ENCODE assay signal across 29 cellular contexts in the genomic region with DNA sequence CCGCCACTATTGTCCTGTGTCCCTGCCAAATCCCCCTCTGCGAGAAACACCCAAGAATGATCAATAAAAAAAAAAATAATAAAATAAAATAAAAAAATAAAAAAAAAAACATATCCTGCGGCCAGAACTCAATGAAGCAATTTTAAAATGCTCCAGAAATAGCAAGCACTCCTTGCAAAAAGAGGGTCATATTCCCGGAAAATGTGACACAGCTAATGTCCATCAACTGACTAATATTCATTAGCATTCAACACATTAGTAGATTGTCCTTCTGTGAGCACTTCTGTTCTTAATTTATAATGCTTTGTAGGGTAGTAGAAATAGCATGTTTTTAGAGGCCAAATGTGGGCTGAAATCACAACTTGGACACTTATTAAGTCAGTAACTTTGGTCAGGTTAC.
"Had no signal": no experiment of that assay in that cellular context is flagged by ENCODE, and none has a peak within 500 bp of the region (broad histone marks: within the 10 kb centered on the region; RNA-seq: fewer than 3 reads in every experiment).

No MANE protein-coding gene starts in this region.

- H3K9me3 Mint-ChIP-seq: activated CD4-positive, alpha-beta memory T cell treated with anti-CD3 and anti-CD28 coated beads, Interleukin-2, amount 10 ng/mL, durations not matched to agents 7 days and 5 days; activated naive CD4-positive, alpha-beta T cell treated with anti-CD3 and anti-CD28 coated beads for 36 hours; activated T-helper 17 cell treated with anti-CD3 and anti-CD28 coated beads, Interleukin-2, amount 50 U/mL, for 72 hours had no signal

- H3K4me2 ChIP-seq: SK-N-SH had no signal

- H3K36me3 ChIP-seq: breast epithelium, MG63, SJCRH30 had no signal

- H3K9ac ChIP-seq: SK-N-SH had no signal

- H3K9me2 ChIP-seq: SK-N-SH had no signal

- H3K36me3 Mint-ChIP-seq: activated naive CD8-positive, alpha-beta T cell had no signal

- DNase-seq: activated CD4-positive, alpha-beta memory T cell treated with anti-CD3 and anti-CD28 coated beads, Interleukin-2, amount 10 ng/mL, durations not matched to agents 7 days and 5 days; activated CD4-positive, alpha-beta T cell treated with anti-CD3 and anti-CD28 coated beads for 36 hours; activated CD4-positive, alpha-beta T cell treated with anti-CD3 and anti-CD28 coated beads, Interleukin-2, amount 50 U/mL, for 1 hour; activated gamma-delta T cell; activated naive CD4-positive, alpha-beta T cell treated with anti-CD3 and anti-CD28 coated beads for 36 hours; activated T-cell treated with anti-CD3 and anti-CD28 coated beads for 4 hours; activated T-cell treated with anti-CD3 and anti-CD28 coated beads, Interleukin-2, amount 50 U/mL, for 48 hours; caudate nucleus; MG63; MV-4-11; NCI-H1092 treated with DMSO at 0.1 percent for 48 hours; NCI-H1417 treated with DMSO at 0.1 percent for 48 hours; NCI-H1694; NCI-H2029 treated with DMSO at 0.1 percent for 48 hours; NCI-H345; NCI-H510A; NCI-H69; NK-92 treated with Interleukin-12 subunit alpha and Interleukin-12 subunit beta, amount 100 ng/mL, for 24 hours; OCI-M1; Right ventricle myocardium superior; RPMI8226; SJCRH30; SK-N-SH; T-helper 1 cell had no signal

- H3K4me3 ChIP-seq: breast epithelium, MG63, SJCRH30 had no signal

- H3K27me3 ChIP-seq: breast epithelium, MG63, SJCRH30 had no signal

- H3K27ac Mint-ChIP-seq: activated CD4-positive, alpha-beta memory T cell treated with anti-CD3 and anti-CD28 coated beads, Interleukin-2, amount 10 ng/mL, durations not matched to agents 7 days and 5 days; activated CD4-positive, alpha-beta T cell treated with anti-CD3 and anti-CD28 coated beads for 36 hours; activated naive CD4-positive, alpha-beta T cell treated with anti-CD3 and anti-CD28 coated beads for 36 hours; activated naive CD8-positive, alpha-beta T cell; activated T-helper 17 cell treated with anti-CD3 and anti-CD28 coated beads, Interleukin-2, amount 50 U/mL, for 72 hours had no signal

- H3K27me3 Mint-ChIP-seq: activated CD4-positive, alpha-beta memory T cell treated with anti-CD3 and anti-CD28 coated beads, Interleukin-2, amount 10 ng/mL, durations not matched to agents 7 days and 5 days; activated CD4-positive, alpha-beta T cell treated with anti-CD3 and anti-CD28 coated beads for 36 hours; activated naive CD8-positive, alpha-beta T cell; activated T-helper 17 cell treated with anti-CD3 and anti-CD28 coated beads, Interleukin-2, amount 50 U/mL, for 72 hours had no signal

- H3K4me3 Mint-ChIP-seq: activated CD4-positive, alpha-beta memory T cell treated with anti-CD3 and anti-CD28 coated beads, Interleukin-2, amount 10 ng/mL, durations not matched to agents 7 days and 5 days; activated CD4-positive, alpha-beta T cell treated with anti-CD3 and anti-CD28 coated beads for 36 hours; activated naive CD4-positive, alpha-beta T cell treated with anti-CD3 and anti-CD28 coated beads for 36 hours; activated naive CD8-positive, alpha-beta T cell; activated T-helper 17 cell treated with anti-CD3 and anti-CD28 coated beads, Interleukin-2, amount 50 U/mL, for 72 hours had no signal

- H3K9me3 ChIP-seq: breast epithelium, MG63, SJCRH30, SK-N-SH had no signal

- ATAC-seq: activated CD4-positive, alpha-beta T cell treated with anti-CD3 and anti-CD28 coated beads for 36 hours; activated T-helper 17 cell treated with anti-CD3 and anti-CD28 coated beads, Interleukin-2, amount 50 U/mL, for 72 hours; Panc1 had no signal

- H3K27ac ChIP-seq: SJCRH30, VCaP had no signal

- H3K4me1 ChIP-seq: breast epithelium, SJCRH30 had no signal
